ENCODE assay signal across 9 cellular contexts in the genomic region with DNA sequence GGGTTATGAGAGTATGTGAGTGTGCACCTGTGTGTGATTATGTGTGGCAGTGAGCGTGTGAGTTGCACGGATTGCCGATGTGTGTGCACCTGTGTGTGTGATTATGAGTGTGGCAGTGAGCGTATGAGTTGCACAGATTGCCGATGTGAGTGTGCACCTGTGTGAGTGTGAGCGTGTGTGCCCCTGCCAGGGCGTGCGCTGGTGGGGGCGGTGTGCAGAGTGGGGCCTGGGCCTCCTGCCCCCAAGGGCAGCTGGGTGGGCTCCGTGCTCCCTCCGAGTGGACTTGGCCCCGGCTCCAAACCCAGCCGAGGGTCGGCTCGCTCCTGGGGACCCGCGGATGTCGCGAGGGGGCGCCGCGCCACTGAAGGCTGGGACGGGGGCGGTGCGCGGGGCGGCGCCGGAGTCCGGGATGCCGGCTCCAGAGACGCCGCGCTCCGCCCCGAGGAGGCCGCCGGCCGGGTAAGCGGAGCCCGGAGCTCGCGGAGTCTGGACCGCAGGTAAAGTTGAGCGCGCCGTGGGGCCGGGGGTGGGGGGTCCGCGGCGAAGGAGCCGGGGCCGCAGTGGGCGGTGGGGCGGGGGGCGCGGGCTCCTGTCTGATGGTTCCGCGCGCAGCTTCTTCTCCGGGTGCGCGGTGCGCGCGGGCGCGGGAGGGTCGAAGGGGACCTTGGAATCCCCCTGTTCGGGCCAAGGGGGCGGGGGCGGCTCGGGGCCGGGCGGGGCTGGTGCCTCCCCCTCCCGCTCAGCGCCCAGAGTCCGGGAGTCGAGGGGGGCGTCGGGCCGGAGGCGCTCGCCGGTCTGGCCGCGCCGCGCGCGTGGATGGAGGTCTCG. TPM values are rescaled to one million over a fixed set of nuclear protein-coding genes. Genes with fewer than 3 reads are reported as not detected.
DNase-seq lines count a peak whose midpoint lies in the region; ATAC-seq and TF ChIP-seq lines count a peak whose summit lies in the region.
"Had no signal": no experiment of that assay in that cellular context is flagged by ENCODE, and none has a peak within 500 bp of the region (broad histone marks: within the 10 kb centered on the region; RNA-seq: fewer than 3 reads in every experiment).

A gene with protein sequence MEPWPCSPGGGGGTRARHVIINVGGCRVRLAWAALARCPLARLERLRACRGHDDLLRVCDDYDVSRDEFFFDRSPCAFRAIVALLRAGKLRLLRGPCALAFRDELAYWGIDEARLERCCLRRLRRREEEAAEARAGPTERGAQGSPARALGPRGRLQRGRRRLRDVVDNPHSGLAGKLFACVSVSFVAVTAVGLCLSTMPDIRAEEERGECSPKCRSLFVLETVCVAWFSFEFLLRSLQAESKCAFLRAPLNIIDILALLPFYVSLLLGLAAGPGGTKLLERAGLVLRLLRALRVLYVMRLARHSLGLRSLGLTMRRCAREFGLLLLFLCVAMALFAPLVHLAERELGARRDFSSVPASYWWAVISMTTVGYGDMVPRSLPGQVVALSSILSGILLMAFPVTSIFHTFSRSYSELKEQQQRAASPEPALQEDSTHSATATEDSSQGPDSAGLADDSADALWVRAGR (plus strand): TSS at position 421 of the 828 bp plus-strand sequence. CDS start 65,730 bp downstream, outside the sequence.

- H3K4me3 ChIP-seq in mammary epithelial cell (replicated peaks in 1 of 3; ENCODE audit: insufficient read depth in 1 of 3, low read depth in 2 of 3, low read length in 3 of 3) = no peak within 1 kb of the TSS
- H3K4me3 ChIP-seq in lung = peak within 1 kb of the TSS; percentile 13
- H3K4me3 ChIP-seq: K562 had no signal

- H3K4me1 ChIP-seq in mammary epithelial cell (ENCODE audit: insufficient read depth, low read length) = peaks cover 12% of the 10 kb centered on the region
- H3K4me1 ChIP-seq in lung (ENCODE audit: control insufficient read depth in 2 of 2, insufficient read depth in 2 of 2, low read length in 2 of 2) = peaks cover 0 to 7% of the 10 kb centered on the region in 2 donors

- H3K9ac ChIP-seq in mammary epithelial cell (ENCODE audit: insufficient read depth, low read length) = no peak within 1 kb of the TSS

- peak within 1 kb of the TSS; percentile 51 for H3K4me2 ChIP-seq in mammary epithelial cell (ENCODE audit: insufficient read depth, low read depth, low read length)

- H3K79me2 ChIP-seq in mammary epithelial cell (ENCODE audit: insufficient read depth, low read length) = no peaks in the 10 kb centered on the region

- H3K36me3 ChIP-seq in mammary epithelial cell (ENCODE audit: insufficient read depth, low read length) (no peaks in the 10 kb centered on the region), lung (ENCODE audit: control insufficient read depth in 2 of 2, insufficient read depth in 2 of 2, low read length in 2 of 2) (no peaks in the 10 kb centered on the region)

- peak within 1 kb of the TSS in 1 of 3 donors; percentile 94 for H3K27ac Mint-ChIP-seq in IgD-negative memory B cell

- H3K9me3 Mint-ChIP-seq in IgD-negative memory B cell = no peaks in the 10 kb centered on the region

- TF ChIP-seq CTCF in mammary epithelial cell (conservative IDR thresholded peaks at IDR 0.05 in 1 of 2, IDR thresholded peaks at IDR 0.05 in 1 of 2; ENCODE audit: extremely low read depth in 1 of 2, insufficient read depth in 1 of 2, low read depth in 1 of 2, low read length in 2 of 2) = no peak
- no peak for TF ChIP-seq CTCF in lung (IDR thresholded peaks at IDR 0.05; ENCODE audit: control extremely low read depth, extremely low read depth)

- H3K27me3 ChIP-seq in mammary epithelial cell (ENCODE audit: insufficient read depth, low read length) (peaks cover 20% of the 10 kb centered on the region), lung (ENCODE audit: control insufficient read depth, insufficient read depth) (peaks cover 15% of the 10 kb centered on the region)

- 29% methylated on average over 9 of the region's 92 CpGs for WGBS in mammary epithelial cell (ENCODE audit: low coverage, missing lambda C conversion rate)
- 4 to 8% methylated on average over 48 to 92 of the region's 92 CpGs for WGBS in lung, 2 donors

- H3K9me3 ChIP-seq in mammary epithelial cell (replicated peaks; ENCODE audit: insufficient read depth, low read length) = no peaks in the 10 kb centered on the region
- H3K9me3 ChIP-seq in lung (ENCODE audit: control insufficient read depth in 2 of 2, insufficient read depth in 1 of 2, low read length in 1 of 2) = peaks cover 0 to 8% of the 10 kb centered on the region in 2 donors

- CTCF ChIA-PET in mammary epithelial cell (lab: Charles Lee; ENCODE audit: low non-redundant PET) = interaction anchor here (0.6 kb wide), 1 partner anchor 369 kb away, joined by 4 read pairs; no protein-coding TSS in a partner anchor

- H3K27me3 Mint-ChIP-seq in IgD-negative memory B cell = peaks cover 23% of the 10 kb centered on the region

- BruUV-seq in mammary epithelial cell (replicated peaks; lab: Mats Ljungman, UMichigan) = no TSS peak

- no peaks in the 10 kb centered on the region for H4K20me1 ChIP-seq in mammary epithelial cell (ENCODE audit: insufficient read depth, low read length)

- peak; percentile 20 for DNase-seq in ELF-1 (ENCODE audit: low read depth, low spot score)
- DNase-seq in mammary epithelial cell = no peak
- DNase-seq in lung (ENCODE audit: low spot score) = no peak
- no peak for DNase-seq in NCI-H526 treated with DMSO at 0.1 percent for 48 hours (lab: John Stamatoyannopoulos, UW)
- no peak for DNase-seq in globus pallidus (ENCODE audit: low spot score)
- DNase-seq in SW 1271 (lab: John Stamatoyannopoulos, UW) = no peak

- peak within 1 kb of the TSS; percentile 10 to 91 (median 78) for H3K4me3 Mint-ChIP-seq in IgD-negative memory B cell

- intact Hi-C loops in mammary epithelial cell (cut with micrococcal nuclease) = loop anchor here (1.0 to 10.0 kb wide), 3 partner anchors 163 to 357 kb away; no protein-coding TSS in a partner anchor

- H3K36me3 Mint-ChIP-seq in IgD-negative memory B cell = no peaks in the 10 kb centered on the region

- ATAC-seq in lung (ENCODE audit: insufficient read depth, low FRiP score) (no peak), GM18867 (IDR thresholded peaks at IDR 0.05; ENCODE audit: unreplicated experiment) (no peak)
- ATAC-seq: K562 had no signal

- no peak within 1 kb of the TSS for H2AFZ ChIP-seq in mammary epithelial cell (ENCODE audit: low read depth, low read length)

- H3K4me1 Mint-ChIP-seq in IgD-negative memory B cell = peaks cover 11 to 17% (median 15%) of the 10 kb centered on the region in 3 donors

- H3K27ac ChIP-seq in mammary epithelial cell (ENCODE audit: insufficient read depth, low read depth, low read length) = no peak within 1 kb of the TSS
- no peak within 1 kb of the TSS for H3K27ac ChIP-seq in lung (ENCODE audit: low read depth in 1 of 2, low read length in 1 of 2)

- dilution Hi-C loops in mammary epithelial cell (cut with HindIII; ENCODE audit: low sequenced_read_pairs) = no loop called here

- in situ Hi-C loops in mammary epithelial cell (cut with MboI; ENCODE audit: low sequenced_read_pairs in 2 of 2) = no loop called here

RNA-seq across cellular contexts. Expression of the gene that starts here (rescaled TPM):
- polyA plus RNA-seq in IgD-negative memory B cell (not detected), mammary epithelial cell (not detected), lung (1 to 10 TPM in 1 of 2 donors, under 1 TPM in 1; 0.16 to 1.8 TPM)
- total RNA-seq in mammary epithelial cell (under 1 TPM in 1 of 2 donors, not detected in 1; 0.17 TPM), lung (1 to 10 TPM in 1 of 2 donors, under 1 TPM in 1; 0.80 to 1.7 TPM)
- not detected for polyA minus RNA-seq in mammary epithelial cell
- total RNA-seq: K562 had no signal
- polyA plus RNA-seq: K562 had no signal
